Comparison of ENCODE assay signal across 23 cellular contexts in the genomic region with DNA sequence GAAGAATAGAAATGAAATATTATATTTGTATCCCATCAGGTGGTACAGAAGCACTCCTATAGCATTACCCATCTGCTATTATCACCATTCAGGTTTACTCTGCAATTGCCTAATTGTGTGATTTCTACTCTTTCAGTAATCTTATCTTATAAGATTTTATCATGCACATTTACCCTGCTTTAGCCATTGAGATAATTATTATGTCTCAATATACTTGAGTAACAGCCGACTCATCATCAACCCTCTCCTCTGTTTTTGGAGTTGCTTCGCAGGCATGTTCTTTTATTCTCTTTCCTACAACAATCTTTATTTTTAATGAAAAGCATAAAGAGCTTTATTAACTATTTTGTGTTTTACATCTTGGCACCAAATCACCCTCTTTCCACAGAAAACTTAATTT.
"Had no signal": no experiment of that assay in that cellular context is flagged by ENCODE, and none has a peak within 500 bp of the region (broad histone marks: within the 10 kb centered on the region; RNA-seq: fewer than 3 reads in every experiment).

No MANE protein-coding gene starts in this region.

- H3K27me3 ChIP-seq: body of pancreas, gastroesophageal sphincter, spleen, thyroid gland, upper lobe of right lung had no signal

- H3K4me3 ChIP-seq: body of pancreas, gastroesophageal sphincter, prostate gland, spleen, thyroid gland, upper lobe of right lung had no signal

- H3K36me3 ChIP-seq: gastroesophageal sphincter, prostate gland, spleen, thyroid gland, upper lobe of right lung had no signal

- H3K4me3 Mint-ChIP-seq: activated naive CD4-positive, alpha-beta T cell treated with anti-CD3 and anti-CD28 coated beads for 36 hours; activated T-cell treated with anti-CD3 and anti-CD28 coated beads, Interleukin-2, amount 50 U/mL, for 72 hours; natural killer cell; stimulated activated naive CD8-positive, alpha-beta T cell treated with anti-CD3 and anti-CD28 coated beads, Interleukin-15, Interleukin-2, amounts not matched to agents 100 ng/mL and 50 ng/mL, for 24 hours had no signal

- H3K4me1 Mint-ChIP-seq: natural killer cell had no signal

- DNase-seq: activated CD4-positive, alpha-beta T cell treated with anti-CD3 and anti-CD28 coated beads for 4 hours; activated CD4-positive, alpha-beta T cell treated with anti-CD3 and anti-CD28 coated beads, Interleukin-2, amount 50 U/mL, for 48 hours; activated CD4-positive, CD25-positive, alpha-beta regulatory T cell; activated CD8-positive, alpha-beta memory T cell treated with anti-CD3 and anti-CD28 coated beads, Interleukin-2, amount 50 U/mL, for 48 hours; activated effector memory CD4-positive, alpha-beta T cell treated with Interleukin-2 at 50 U/mL for 16 hours; activated naive CD4-positive, alpha-beta T cell treated with anti-CD3 and anti-CD28 coated beads for 36 hours; activated T-cell treated with anti-CD3 and anti-CD28 coated beads, Interleukin-2, amount 50 U/mL, for 72 hours; anterior cingulate cortex; body of pancreas; head of caudate nucleus; hypothalamus; left ventricle myocardium superior; midbrain; natural killer cell; spleen; stimulated activated CD4-positive, alpha-beta T cell treated with anti-CD3 and anti-CD28 coated beads, Interleukin-4, amount 100 ng/mL, for 4 hours; substantia nigra; T-helper 9 cell; thyroid gland; upper lobe of right lung had no signal

- H3K4me1 ChIP-seq: prostate gland, spleen, thyroid gland, upper lobe of right lung had no signal

- H3K36me3 Mint-ChIP-seq: natural killer cell had no signal

- H3K9me3 Mint-ChIP-seq: activated naive CD4-positive, alpha-beta T cell treated with anti-CD3 and anti-CD28 coated beads for 36 hours; activated T-cell treated with anti-CD3 and anti-CD28 coated beads, Interleukin-2, amount 50 U/mL, for 72 hours; stimulated activated naive CD8-positive, alpha-beta T cell treated with anti-CD3 and anti-CD28 coated beads, Interleukin-15, Interleukin-2, amounts not matched to agents 100 ng/mL and 50 ng/mL, for 24 hours had no signal

- H3K9me3 ChIP-seq: body of pancreas, gastroesophageal sphincter, prostate gland, spleen, thyroid gland, upper lobe of right lung had no signal

- ATAC-seq: activated T-cell treated with anti-CD3 and anti-CD28 coated beads, Interleukin-2, amount 50 U/mL, for 72 hours; body of pancreas; gastroesophageal sphincter; left ventricle myocardium superior; natural killer cell; upper lobe of right lung had no signal

- H3K27me3 Mint-ChIP-seq: stimulated activated naive CD8-positive, alpha-beta T cell treated with anti-CD3 and anti-CD28 coated beads, Interleukin-15, Interleukin-2, amounts not matched to agents 100 ng/mL and 50 ng/mL, for 24 hours had no signal

- H3K27ac ChIP-seq: body of pancreas, gastroesophageal sphincter, prostate gland, spleen, thyroid gland, upper lobe of right lung had no signal
